Comparison of ENCODE assay signal across 1 cellular context in the genomic region with DNA sequence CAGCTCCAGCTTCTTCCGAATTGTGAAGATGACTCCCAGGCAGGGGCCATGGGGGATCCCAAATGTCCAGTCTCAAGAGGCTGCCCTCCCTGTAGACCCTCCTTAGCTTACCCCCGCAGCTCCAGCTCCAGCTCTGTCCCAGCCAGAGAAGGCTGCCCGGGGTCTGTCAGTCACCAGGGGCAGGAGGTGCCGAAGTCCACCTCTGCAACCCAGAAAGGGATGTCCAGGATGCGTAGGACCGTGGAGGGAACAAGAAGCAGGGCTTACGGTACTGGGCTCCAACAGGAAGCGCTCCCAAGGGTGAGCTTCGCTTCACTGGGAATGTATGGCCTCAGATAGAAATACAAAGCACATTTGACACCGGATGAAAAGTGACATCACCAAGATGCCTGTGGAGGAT.
TF ChIP-seq lines count a peak whose summit lies in the region.

No MANE protein-coding gene starts in this region.

TF ChIP-seq in HepG2, 621 proteins besides CTCF, POLR2A, EP300 and RAD21:
- no peak for TF ChIP-seq PAF1 (CRISPR knock-in tag; IDR thresholded peaks at IDR 0.05)
- TF ChIP-seq, protein P1, sequence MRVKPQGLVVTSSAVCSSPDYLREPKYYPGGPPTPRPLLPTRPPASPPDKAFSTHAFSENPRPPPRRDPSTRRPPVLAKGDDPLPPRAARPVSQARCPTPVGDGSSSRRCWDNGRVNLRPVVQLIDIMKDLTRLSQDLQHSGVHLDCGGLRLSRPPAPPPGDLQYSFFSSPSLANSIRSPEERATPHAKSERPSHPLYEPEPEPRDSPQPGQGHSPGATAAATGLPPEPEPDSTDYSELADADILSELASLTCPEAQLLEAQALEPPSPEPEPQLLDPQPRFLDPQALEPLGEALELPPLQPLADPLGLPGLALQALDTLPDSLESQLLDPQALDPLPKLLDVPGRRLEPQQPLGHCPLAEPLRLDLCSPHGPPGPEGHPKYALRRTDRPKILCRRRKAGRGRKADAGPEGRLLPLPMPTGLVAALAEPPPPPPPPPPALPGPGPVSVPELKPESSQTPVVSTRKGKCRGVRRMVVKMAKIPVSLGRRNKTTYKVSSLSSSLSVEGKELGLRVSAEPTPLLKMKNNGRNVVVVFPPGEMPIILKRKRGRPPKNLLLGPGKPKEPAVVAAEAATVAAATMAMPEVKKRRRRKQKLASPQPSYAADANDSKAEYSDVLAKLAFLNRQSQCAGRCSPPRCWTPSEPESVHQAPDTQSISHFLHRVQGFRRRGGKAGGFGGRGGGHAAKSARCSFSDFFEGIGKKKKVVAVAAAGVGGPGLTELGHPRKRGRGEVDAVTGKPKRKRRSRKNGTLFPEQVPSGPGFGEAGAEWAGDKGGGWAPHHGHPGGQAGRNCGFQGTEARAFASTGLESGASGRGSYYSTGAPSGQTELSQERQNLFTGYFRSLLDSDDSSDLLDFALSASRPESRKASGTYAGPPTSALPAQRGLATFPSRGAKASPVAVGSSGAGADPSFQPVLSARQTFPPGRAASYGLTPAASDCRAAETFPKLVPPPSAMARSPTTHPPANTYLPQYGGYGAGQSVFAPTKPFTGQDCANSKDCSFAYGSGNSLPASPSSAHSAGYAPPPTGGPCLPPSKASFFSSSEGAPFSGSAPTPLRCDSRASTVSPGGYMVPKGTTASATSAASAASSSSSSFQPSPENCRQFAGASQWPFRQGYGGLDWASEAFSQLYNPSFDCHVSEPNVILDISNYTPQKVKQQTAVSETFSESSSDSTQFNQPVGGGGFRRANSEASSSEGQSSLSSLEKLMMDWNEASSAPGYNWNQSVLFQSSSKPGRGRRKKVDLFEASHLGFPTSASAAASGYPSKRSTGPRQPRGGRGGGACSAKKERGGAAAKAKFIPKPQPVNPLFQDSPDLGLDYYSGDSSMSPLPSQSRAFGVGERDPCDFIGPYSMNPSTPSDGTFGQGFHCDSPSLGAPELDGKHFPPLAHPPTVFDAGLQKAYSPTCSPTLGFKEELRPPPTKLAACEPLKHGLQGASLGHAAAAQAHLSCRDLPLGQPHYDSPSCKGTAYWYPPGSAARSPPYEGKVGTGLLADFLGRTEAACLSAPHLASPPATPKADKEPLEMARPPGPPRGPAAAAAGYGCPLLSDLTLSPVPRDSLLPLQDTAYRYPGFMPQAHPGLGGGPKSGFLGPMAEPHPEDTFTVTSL (CRISPR knock-in tag; IDR thresholded peaks at IDR 0.05; ENCODE audit: borderline replicate concordance) = no peak
- peak; percentile 37; the same call in 1 of the 2 replicates for TF ChIP-seq ZBTB33 (CRISPR knock-in tag; IDR thresholded peaks at IDR 0.05)
- TF ChIP-seq HOXD1 (CRISPR knock-in tag; IDR thresholded peaks at IDR 0.05) = no peak
- TF ChIP-seq MLLT10 (CRISPR knock-in tag; IDR thresholded peaks at IDR 0.05) = no peak
- no peak for TF ChIP-seq HMG20B (CRISPR knock-in tag; conservative IDR thresholded peaks at IDR 0.05)
